Comparison of ENCODE assay signal across 1 cellular context in the genomic region with DNA sequence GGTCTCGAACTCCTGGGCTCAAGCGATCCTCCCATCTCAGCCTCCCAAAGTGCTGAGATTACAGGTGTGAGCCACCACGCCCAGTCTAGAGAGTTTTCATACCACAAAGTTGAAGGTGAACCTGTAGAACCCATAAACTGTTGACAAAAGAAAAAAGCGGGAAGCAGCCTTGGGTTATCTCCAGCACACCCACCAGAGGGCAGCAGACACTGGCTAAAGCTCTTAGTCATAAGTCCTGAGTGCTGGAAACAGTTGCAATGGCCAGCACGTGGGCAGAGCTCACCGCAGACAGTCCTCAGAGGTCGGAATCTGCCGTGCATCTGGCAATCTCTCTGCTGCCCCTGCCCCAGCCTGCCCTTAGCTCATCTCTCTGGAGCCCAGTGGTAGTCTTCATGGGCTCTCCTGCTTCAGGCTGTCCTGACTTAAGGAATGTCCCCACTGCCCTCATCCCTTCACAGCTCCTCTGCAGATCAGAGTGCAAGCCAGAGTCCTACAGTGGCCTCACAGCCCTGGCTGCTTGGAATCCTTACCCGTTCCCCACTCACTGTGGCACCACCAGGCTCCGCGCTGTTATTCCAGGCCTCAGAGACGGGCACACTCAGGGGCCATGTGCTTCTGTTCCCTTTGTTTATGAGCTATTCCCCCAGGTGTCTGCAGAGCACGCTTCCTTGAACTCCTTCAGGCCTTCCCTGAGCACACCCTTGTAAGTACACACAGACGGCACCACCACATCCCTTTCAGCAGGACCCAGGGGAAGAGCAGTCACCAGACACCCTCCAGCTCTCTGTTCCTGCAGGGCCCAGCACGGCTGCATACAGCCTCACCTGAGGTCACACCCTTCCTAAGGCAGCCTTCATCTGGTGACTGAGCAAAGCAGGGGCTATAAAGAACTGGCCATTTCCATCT.
TF ChIP-seq lines count a peak whose summit lies in the region.

No MANE protein-coding gene starts in this region.

TF ChIP-seq in GM12878, 131 proteins besides CTCF, POLR2A, EP300 and RAD21 (continues in another document):
- TF ChIP-seq, protein P1, sequence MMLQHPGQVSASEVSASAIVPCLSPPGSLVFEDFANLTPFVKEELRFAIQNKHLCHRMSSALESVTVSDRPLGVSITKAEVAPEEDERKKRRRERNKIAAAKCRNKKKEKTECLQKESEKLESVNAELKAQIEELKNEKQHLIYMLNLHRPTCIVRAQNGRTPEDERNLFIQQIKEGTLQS (IDR thresholded peaks at IDR 0.05; ENCODE audit: borderline replicate concordance, extremely low read depth, low read depth, low read length): peak; percentile 31; the same call in 1 of the 2 replicates
- no peak for TF ChIP-seq IRF3 (IDR thresholded peaks at IDR 0.05)
- TF ChIP-seq, protein P2, sequence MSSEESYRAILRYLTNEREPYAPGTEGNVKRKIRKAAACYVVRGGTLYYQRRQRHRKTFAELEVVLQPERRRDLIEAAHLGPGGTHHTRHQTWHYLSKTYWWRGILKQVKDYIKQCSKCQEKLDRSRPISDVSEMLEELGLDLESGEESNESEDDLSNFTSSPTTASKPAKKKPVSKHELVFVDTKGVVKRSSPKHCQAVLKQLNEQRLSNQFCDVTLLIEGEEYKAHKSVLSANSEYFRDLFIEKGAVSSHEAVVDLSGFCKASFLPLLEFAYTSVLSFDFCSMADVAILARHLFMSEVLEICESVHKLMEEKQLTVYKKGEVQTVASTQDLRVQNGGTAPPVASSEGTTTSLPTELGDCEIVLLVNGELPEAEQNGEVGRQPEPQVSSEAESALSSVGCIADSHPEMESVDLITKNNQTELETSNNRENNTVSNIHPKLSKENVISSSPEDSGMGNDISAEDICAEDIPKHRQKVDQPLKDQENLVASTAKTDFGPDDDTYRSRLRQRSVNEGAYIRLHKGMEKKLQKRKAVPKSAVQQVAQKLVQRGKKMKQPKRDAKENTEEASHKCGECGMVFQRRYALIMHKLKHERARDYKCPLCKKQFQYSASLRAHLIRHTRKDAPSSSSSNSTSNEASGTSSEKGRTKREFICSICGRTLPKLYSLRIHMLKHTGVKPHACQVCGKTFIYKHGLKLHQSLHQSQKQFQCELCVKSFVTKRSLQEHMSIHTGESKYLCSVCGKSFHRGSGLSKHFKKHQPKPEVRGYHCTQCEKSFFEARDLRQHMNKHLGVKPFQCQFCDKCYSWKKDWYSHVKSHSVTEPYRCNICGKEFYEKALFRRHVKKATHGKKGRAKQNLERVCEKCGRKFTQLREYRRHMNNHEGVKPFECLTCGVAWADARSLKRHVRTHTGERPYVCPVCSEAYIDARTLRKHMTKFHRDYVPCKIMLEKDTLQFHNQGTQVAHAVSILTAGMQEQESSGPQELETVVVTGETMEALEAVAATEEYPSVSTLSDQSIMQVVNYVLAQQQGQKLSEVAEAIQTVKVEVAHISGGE (CRISPR knock-in tag; IDR thresholded peaks at IDR 0.05): no peak
- TF ChIP-seq TCF3 (IDR thresholded peaks at IDR 0.05; ENCODE audit: borderline replicate concordance, insufficient read depth, low read depth, low read length): no peak
- TF ChIP-seq RUNX3 (IDR thresholded peaks at IDR 0.05; ENCODE audit: low read length): peak; percentile 86
- no peak for TF ChIP-seq HDAC2 (IDR thresholded peaks at IDR 0.05)
- peak; percentile 54 for TF ChIP-seq SKIL (IDR thresholded peaks at IDR 0.05; ENCODE audit: low read depth, poor library complexity, severe bottlenecking)
- no peak for TF ChIP-seq TCF7 (IDR thresholded peaks at IDR 0.05; ENCODE audit: borderline replicate concordance)
- peak; percentile 98 for TF ChIP-seq SMC3 (IDR thresholded peaks at IDR 0.05; ENCODE audit: borderline replicate concordance, low read length)
- peak; percentile 72; the same call in 1 of the 2 replicates for TF ChIP-seq ZNF207 (IDR thresholded peaks at IDR 0.05; ENCODE audit: borderline replicate concordance)
- 0 out of 2 replicates have a peak, but pooled peaks have one; percentile 39 for TF ChIP-seq SIN3A (IDR thresholded peaks at IDR 0.05; ENCODE audit: low read depth, low read length)
- no peak for TF ChIP-seq NR2C1 (IDR thresholded peaks at IDR 0.05)
- TF ChIP-seq DPF2 (IDR thresholded peaks at IDR 0.05): peak; percentile 39; the same call in 1 of the 2 replicates
- peak; percentile 89 for TF ChIP-seq BHLHE40 (IDR thresholded peaks at IDR 0.05; ENCODE audit: borderline replicate concordance in 1 of 2, low read depth in 2 of 2, low read length in 1 of 2)
- TF ChIP-seq RAD51 (IDR thresholded peaks at IDR 0.05): peak; percentile 83
- TF ChIP-seq GABPA (IDR thresholded peaks at IDR 0.05; ENCODE audit: low read depth): no peak
- no peak for TF ChIP-seq HCFC1 (IDR thresholded peaks at IDR 0.05; ENCODE audit: low read length)
- TF ChIP-seq, protein P3, sequence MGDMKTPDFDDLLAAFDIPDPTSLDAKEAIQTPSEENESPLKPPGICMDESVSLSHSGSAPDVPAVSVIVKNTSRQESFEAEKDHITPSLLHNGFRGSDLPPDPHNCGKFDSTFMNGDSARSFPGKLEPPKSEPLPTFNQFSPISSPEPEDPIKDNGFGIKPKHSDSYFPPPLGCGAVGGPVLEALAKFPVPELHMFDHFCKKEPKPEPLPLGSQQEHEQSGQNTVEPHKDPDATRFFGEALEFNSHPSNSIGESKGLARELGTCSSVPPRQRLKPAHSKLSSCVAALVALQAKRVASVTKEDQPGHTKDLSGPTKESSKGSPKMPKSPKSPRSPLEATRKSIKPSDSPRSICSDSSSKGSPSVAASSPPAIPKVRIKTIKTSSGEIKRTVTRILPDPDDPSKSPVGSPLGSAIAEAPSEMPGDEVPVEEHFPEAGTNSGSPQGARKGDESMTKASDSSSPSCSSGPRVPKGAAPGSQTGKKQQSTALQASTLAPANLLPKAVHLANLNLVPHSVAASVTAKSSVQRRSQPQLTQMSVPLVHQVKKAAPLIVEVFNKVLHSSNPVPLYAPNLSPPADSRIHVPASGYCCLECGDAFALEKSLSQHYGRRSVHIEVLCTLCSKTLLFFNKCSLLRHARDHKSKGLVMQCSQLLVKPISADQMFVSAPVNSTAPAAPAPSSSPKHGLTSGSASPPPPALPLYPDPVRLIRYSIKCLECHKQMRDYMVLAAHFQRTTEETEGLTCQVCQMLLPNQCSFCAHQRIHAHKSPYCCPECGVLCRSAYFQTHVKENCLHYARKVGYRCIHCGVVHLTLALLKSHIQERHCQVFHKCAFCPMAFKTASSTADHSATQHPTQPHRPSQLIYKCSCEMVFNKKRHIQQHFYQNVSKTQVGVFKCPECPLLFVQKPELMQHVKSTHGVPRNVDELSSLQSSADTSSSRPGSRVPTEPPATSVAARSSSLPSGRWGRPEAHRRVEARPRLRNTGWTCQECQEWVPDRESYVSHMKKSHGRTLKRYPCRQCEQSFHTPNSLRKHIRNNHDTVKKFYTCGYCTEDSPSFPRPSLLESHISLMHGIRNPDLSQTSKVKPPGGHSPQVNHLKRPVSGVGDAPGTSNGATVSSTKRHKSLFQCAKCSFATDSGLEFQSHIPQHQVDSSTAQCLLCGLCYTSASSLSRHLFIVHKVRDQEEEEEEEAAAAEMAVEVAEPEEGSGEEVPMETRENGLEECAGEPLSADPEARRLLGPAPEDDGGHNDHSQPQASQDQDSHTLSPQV (IDR thresholded peaks at IDR 0.05): 0 out of 2 replicates have a peak, but pooled peaks have one; percentile 37
- TF ChIP-seq YY1 (IDR thresholded peaks at IDR 0.05; ENCODE audit: low read depth, low read length): peak; percentile 85
- no peak for TF ChIP-seq HDGF (IDR thresholded peaks at IDR 0.05)
- peak; percentile 99 for TF ChIP-seq RB1 (IDR thresholded peaks at IDR 0.05; ENCODE audit: borderline replicate concordance)
- peak; percentile 71 for TF ChIP-seq NR2F1 (conservative IDR thresholded peaks at IDR 0.05)
- peak; percentile 90 for TF ChIP-seq MAX (IDR thresholded peaks at IDR 0.05; ENCODE audit: low read depth, low read length)
- TF ChIP-seq SMARCA5 (IDR thresholded peaks at IDR 0.05): peak; percentile 78
- TF ChIP-seq PAX5 (IDR thresholded peaks at IDR 0.05; ENCODE audit: borderline replicate concordance, low read depth, low read length): 0 out of 2 replicates have a peak, but pooled peaks have one; percentile 16
- TF ChIP-seq NBN (IDR thresholded peaks at IDR 0.05): 0 out of 2 replicates have a peak, but pooled peaks have one; percentile 40
- TF ChIP-seq MLLT1 (IDR thresholded peaks at IDR 0.05): 0 out of 2 replicates have a peak, but pooled peaks have one; percentile 23
- TF ChIP-seq TARDBP (IDR thresholded peaks at IDR 0.05; ENCODE audit: borderline replicate concordance): 0 out of 2 replicates have a peak, but pooled peaks have one; percentile 51
- no peak for TF ChIP-seq LARP7 (IDR thresholded peaks at IDR 0.05)
- no peak for TF ChIP-seq NFIC (IDR thresholded peaks at IDR 0.05; ENCODE audit: low read depth, low read length)
- TF ChIP-seq, protein P4, sequence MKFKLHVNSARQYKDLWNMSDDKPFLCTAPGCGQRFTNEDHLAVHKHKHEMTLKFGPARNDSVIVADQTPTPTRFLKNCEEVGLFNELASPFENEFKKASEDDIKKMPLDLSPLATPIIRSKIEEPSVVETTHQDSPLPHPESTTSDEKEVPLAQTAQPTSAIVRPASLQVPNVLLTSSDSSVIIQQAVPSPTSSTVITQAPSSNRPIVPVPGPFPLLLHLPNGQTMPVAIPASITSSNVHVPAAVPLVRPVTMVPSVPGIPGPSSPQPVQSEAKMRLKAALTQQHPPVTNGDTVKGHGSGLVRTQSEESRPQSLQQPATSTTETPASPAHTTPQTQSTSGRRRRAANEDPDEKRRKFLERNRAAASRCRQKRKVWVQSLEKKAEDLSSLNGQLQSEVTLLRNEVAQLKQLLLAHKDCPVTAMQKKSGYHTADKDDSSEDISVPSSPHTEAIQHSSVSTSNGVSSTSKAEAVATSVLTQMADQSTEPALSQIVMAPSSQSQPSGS (IDR thresholded peaks at IDR 0.05; ENCODE audit: low read length): no peak
- TF ChIP-seq YBX1 (IDR thresholded peaks at IDR 0.05): no peak
- no peak for TF ChIP-seq STAT3 (IDR thresholded peaks at IDR 0.05; ENCODE audit: low read depth, low read length)
- no peak for TF ChIP-seq ZBTB4 (CRISPR knock-in tag; IDR thresholded peaks at IDR 0.05)
- no peak for TF ChIP-seq ETV6 (conservative IDR thresholded peaks at IDR 0.05 in 1 of 2, IDR thresholded peaks at IDR 0.05 in 1 of 2; ENCODE audit: borderline replicate concordance in 1 of 2, low read depth in 1 of 2)
